27 cellular contexts compared by ENCODE assay signal in the genomic region with DNA sequence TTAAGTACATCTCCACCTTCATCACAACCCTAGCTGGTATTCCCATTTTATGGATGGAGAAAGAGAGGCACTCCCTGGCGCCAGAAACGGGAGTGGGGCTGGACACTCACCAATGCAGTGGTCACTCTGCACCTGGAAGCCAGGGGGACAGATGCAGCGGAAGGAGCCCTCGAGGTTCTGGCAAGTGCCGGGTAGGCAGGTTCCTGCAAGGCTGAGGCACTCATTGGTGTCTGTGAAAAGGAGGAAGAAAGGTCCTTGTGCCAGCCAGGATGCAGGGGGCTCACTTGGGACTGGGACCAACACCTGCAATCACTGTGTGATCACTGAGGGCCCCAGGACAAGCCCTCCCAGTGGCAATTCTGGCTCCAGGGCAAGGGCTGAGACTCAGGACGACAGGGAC. TPM values are rescaled to one million over a fixed set of nuclear protein-coding genes. Genes with fewer than 3 reads are reported as not detected.
A peak's percentile ranks its signal among the peaks of the same experiment; 100 is the strongest.
DNase-seq lines count a peak whose midpoint lies in the region; ATAC-seq, FAIRE-seq and TF ChIP-seq lines count a peak whose summit lies in the region.
"Had no signal": no experiment of that assay in that cellular context is flagged by ENCODE, and none has a peak within 500 bp of the region (broad histone marks: within the 10 kb centered on the region; RNA-seq: fewer than 3 reads in every experiment).

No MANE protein-coding gene starts in this region.

- H3K36me3 ChIP-seq in HepG2 (replicated peaks in 1 of 2; ENCODE audit: control insufficient read depth in 1 of 2, insufficient read depth in 2 of 2, low read length in 2 of 2) (no peaks in the 10 kb centered on the region), right lobe of liver (no peaks in the 10 kb centered on the region), endodermal cell (ENCODE audit: control insufficient read depth, insufficient read depth, low read length) (peaks cover 82% of the 10 kb centered on the region), osteoblast (ENCODE audit: insufficient read depth, low read length) (no peaks in the 10 kb centered on the region), gastroesophageal sphincter (no peaks in the 10 kb centered on the region)
- H3K36me3 ChIP-seq: BE2C; BLaER1 treated with 17β-estradiol and CSF1 and Interleukin-3, amounts not matched to agents 10 nM and 100 nM had no signal

- DNase-seq in HepG2 (ENCODE audit: low spot score) (no peak), right lobe of liver (no peak), endodermal cell (peak; percentile 31), osteoblast (ENCODE audit: insufficient read length, low spot score, missing footprints) (peak; percentile 56), DMS153 (lab: John Stamatoyannopoulos, UW) (no peak)
- DNase-seq: 8988T; ACHN; AML-193; BE2C; CD4-positive, alpha-beta T cell; CD8-positive, alpha-beta memory T cell; DMS 273 treated with DMSO at 0.1 percent for 48 hours; DMS53; DMS79 treated with DMSO at 0.1 percent for 48 hours; GF-D8; H9 had no signal

- H3K4me3 Mint-ChIP-seq in endodermal cell = no peak overlapping the region
- H3K4me3 Mint-ChIP-seq: CD14-positive monocyte; CD4-positive, alpha-beta T cell; CD8-positive, alpha-beta memory T cell; GM23338; H9 had no signal

- no peak for TF ChIP-seq POLR2A in HepG2 (IDR thresholded peaks at IDR 0.05; ENCODE audit: insufficient read depth in 1 of 2, low read depth in 2 of 2, low read length in 2 of 2)
- TF ChIP-seq POLR2A in right lobe of liver (IDR thresholded peaks at IDR 0.05) = no peak
- no peak for TF ChIP-seq POLR2A in gastroesophageal sphincter (IDR thresholded peaks at IDR 0.05)

- WGBS in HepG2 (ENCODE audit: low lambda C conversion rate) = 65% methylated on average over 4 of the region's 6 CpGs
- WGBS in right lobe of liver (ENCODE audit: insufficient coverage, low coverage, low lambda C conversion rate, missing lambda C conversion rate) = 83% methylated on average over 1 of the region's 6 CpGs
- WGBS in endodermal cell (ENCODE audit: insufficient coverage in 1 of 2, insufficient read length in 1 of 2), 2 experiments = 88 to 89% methylated on average over 3 to 6 of the region's 6 CpGs
- 73 to 75% methylated on average over 1 to 5 of the region's 6 CpGs for WGBS in gastroesophageal sphincter (ENCODE audit: low coverage in 1 of 2), 2 donors

- peaks cover 49% of the 10 kb centered on the region for H3K9me3 Mint-ChIP-seq in endodermal cell

- peaks cover 64% of the 10 kb centered on the region for H3K36me3 Mint-ChIP-seq in endodermal cell (ENCODE audit: low read depth)
- H3K36me3 Mint-ChIP-seq: CD14-positive monocyte; CD8-positive, alpha-beta memory T cell had no signal

- H3K27me3 ChIP-seq in HepG2 (ENCODE audit: control insufficient read depth in 1 of 2, insufficient read depth in 2 of 2, low read length in 2 of 2) = no peaks in the 10 kb centered on the region
- no peaks in the 10 kb centered on the region for H3K27me3 ChIP-seq in right lobe of liver
- H3K27me3 ChIP-seq in endodermal cell (ENCODE audit: control insufficient read depth, insufficient read depth, low read length, poor library complexity, severe bottlenecking) = no peaks in the 10 kb centered on the region
- H3K27me3 ChIP-seq in osteoblast (ENCODE audit: insufficient read depth, low read length) = no peaks in the 10 kb centered on the region
- H3K27me3 ChIP-seq in gastroesophageal sphincter = peaks cover 14% of the 10 kb centered on the region
- H3K27me3 ChIP-seq: BE2C; BLaER1 treated with 17β-estradiol and CSF1 and Interleukin-3, amounts not matched to agents 10 nM and 100 nM had no signal

- TF ChIP-seq EP300 in HepG2 (IDR thresholded peaks at IDR 0.05; ENCODE audit: low read depth in 2 of 2, low read length in 2 of 2) = no peak
- TF ChIP-seq EP300 in HepG2 (CRISPR knock-in tag; IDR thresholded peaks at IDR 0.05; ENCODE audit: borderline replicate concordance) = no peak
- TF ChIP-seq EP300 in gastroesophageal sphincter (IDR thresholded peaks at IDR 0.05) = no peak

- POLR2A ChIA-PET in HepG2 (lab: Yijun Ruan, JAX) = no interaction called here

- H3K27ac Mint-ChIP-seq in endodermal cell = no peak overlapping the region
- H3K27ac Mint-ChIP-seq: CD14-positive monocyte; CD4-positive, alpha-beta T cell; CD8-positive, alpha-beta memory T cell; GM23338; H9 had no signal

- BruUV-seq in HepG2 (replicated peaks; lab: Mats Ljungman, UMichigan) = no TSS peak

- H3K27ac ChIP-seq in HepG2 (ENCODE audit: extremely low read length, insufficient read depth, low read length) (no peak overlapping the region), right lobe of liver (no peak overlapping the region), endodermal cell (ENCODE audit: low read depth, low read length) (no peak overlapping the region), osteoblast (ENCODE audit: low read depth, low read length) (no peak overlapping the region), gastroesophageal sphincter (no peak overlapping the region)
- H3K27ac ChIP-seq: A549; BLaER1 treated with 17β-estradiol and CSF1 and Interleukin-3, amounts not matched to agents 10 nM and 100 nM had no signal

- no peak for TF ChIP-seq RAD21 in HepG2 (CRISPR knock-in tag; IDR thresholded peaks at IDR 0.05)

- no peaks in the 10 kb centered on the region for H4K20me1 ChIP-seq in HepG2 (ENCODE audit: insufficient read depth, low read length)
- H4K20me1 ChIP-seq in osteoblast (ENCODE audit: insufficient read depth, low read length) = no peaks in the 10 kb centered on the region
- H4K20me1 ChIP-seq: BLaER1 treated with 17β-estradiol and CSF1 and Interleukin-3, amounts not matched to agents 10 nM and 100 nM had no signal

- H3K79me2 ChIP-seq in HepG2 (ENCODE audit: insufficient read depth, low read length) = no peaks in the 10 kb centered on the region
- no peaks in the 10 kb centered on the region for H3K79me2 ChIP-seq in osteoblast (ENCODE audit: insufficient read depth, low read length)

- H3K27me3 Mint-ChIP-seq in endodermal cell (ENCODE audit: insufficient read depth) = no peaks in the 10 kb centered on the region

- peaks cover 18% of the 10 kb centered on the region for H3K4me1 ChIP-seq in HepG2 (ENCODE audit: insufficient read depth, low read length)
- no peaks in the 10 kb centered on the region for H3K4me1 ChIP-seq in right lobe of liver
- no peaks in the 10 kb centered on the region for H3K4me1 ChIP-seq in endodermal cell (ENCODE audit: control insufficient read depth, insufficient read depth, low read length)
- H3K4me1 ChIP-seq in osteoblast (ENCODE audit: insufficient read depth, low read length) = no peaks in the 10 kb centered on the region
- H3K4me1 ChIP-seq in gastroesophageal sphincter = no peaks in the 10 kb centered on the region
- H3K4me1 ChIP-seq: A549, BE2C had no signal

- CTCF ChIA-PET in HepG2 (lab: Yijun Ruan, JAX; ENCODE audit: low intra/inter-chr PET ratio, low total read pairs) = no interaction called here

- H3K4me2 ChIP-seq in HepG2 (ENCODE audit: low read depth, low read length) = no peak overlapping the region
- no peak overlapping the region for H3K4me2 ChIP-seq in osteoblast (ENCODE audit: insufficient read depth, low read length)
- H3K4me2 ChIP-seq: A549; BLaER1 treated with 17β-estradiol and CSF1 and Interleukin-3, amounts not matched to agents 10 nM and 100 nM; GM23338 had no signal

- ATAC-seq in HepG2 (no peak), right lobe of liver (no peak), gastroesophageal sphincter (no peak)
- ATAC-seq: A549, GM23338, HCT116 had no signal

- H3K9me3 ChIP-seq in HepG2 (ENCODE audit: low read length) (peaks cover 13% of the 10 kb centered on the region), right lobe of liver (peaks cover 0 to 14% (median 6%) of the 10 kb centered on the region in 4 donors), endodermal cell (ENCODE audit: control insufficient read depth, low read length) (peaks cover 58% of the 10 kb centered on the region), osteoblast (ENCODE audit: low read depth, low read length) (peaks cover 18% of the 10 kb centered on the region), gastroesophageal sphincter (peaks cover 0 to 54% (median 3%) of the 10 kb centered on the region in 3 donors)

- no peak for TF ChIP-seq CTCF in HepG2 (CRISPR knock-in tag; IDR thresholded peaks at IDR 0.05)
- TF ChIP-seq CTCF in right lobe of liver (IDR thresholded peaks at IDR 0.05) = no peak
- TF ChIP-seq CTCF in endodermal cell (conservative IDR thresholded peaks at IDR 0.05) = no peak
- no peak for TF ChIP-seq CTCF in osteoblast (IDR thresholded peaks at IDR 0.05; ENCODE audit: extremely low read depth, low read depth, low read length)
- TF ChIP-seq CTCF in gastroesophageal sphincter (IDR thresholded peaks at IDR 0.05) = no peak

- no peak overlapping the region for H3K4me3 ChIP-seq in HepG2 (replicated peaks in 1 of 3; ENCODE audit: insufficient read depth in 1 of 3, low read depth in 2 of 3, low read length in 3 of 3)
- no peak overlapping the region for H3K4me3 ChIP-seq in right lobe of liver
- H3K4me3 ChIP-seq in endodermal cell (ENCODE audit: low read length) = no peak overlapping the region
- no peak overlapping the region for H3K4me3 ChIP-seq in osteoblast (ENCODE audit: insufficient read depth, low read length)
- no peak overlapping the region for H3K4me3 ChIP-seq in gastroesophageal sphincter
- H3K4me3 ChIP-seq: A549, GM23338 had no signal

- in situ Hi-C loops in HepG2 (cut with HindIII; ENCODE audit: extremely low pct_ligation_motif_present, low pct_unique_long_range_greater_than_20kb) = no loop called here

- H3K4me1 Mint-ChIP-seq in endodermal cell = no peaks in the 10 kb centered on the region
- H3K4me1 Mint-ChIP-seq: CD14-positive monocyte; CD8-positive, alpha-beta memory T cell; GM23338; H9 had no signal

- H3K9ac ChIP-seq in HepG2 (ENCODE audit: insufficient read depth, low read depth, low read length) = no peak overlapping the region
- H3K9ac ChIP-seq in endodermal cell (ENCODE audit: extremely low read depth, low read length, poor library complexity, severe bottlenecking) = no peak overlapping the region
- H3K9ac ChIP-seq: BLaER1 treated with 17β-estradiol and CSF1 and Interleukin-3, amounts not matched to agents 10 nM and 100 nM had no signal

- intact Hi-C loops in HepG2 (cut with micrococcal nuclease; ENCODE audit: unreplicated experiment) = no loop called here
- intact Hi-C loops in right lobe of liver (cut with DNase I) = loop anchor here in 1 of 2 donors (2.0 kb wide), 1 partner anchor 40 kb away; no protein-coding TSS in a partner anchor

- no peak for FAIRE-seq in HepG2 (lab: Jason Lieb, UNC)
- FAIRE-seq: A549, D721Med, GM12891, GM18507 had no signal

- H2AFZ ChIP-seq in HepG2 (ENCODE audit: low read length) = no peak overlapping the region
- no peak overlapping the region for H2AFZ ChIP-seq in osteoblast (ENCODE audit: low read length)
- H2AFZ ChIP-seq: GM23338 had no signal

RNA-seq across cellular contexts. Expression of a gene that starts 41.8 kb away (rescaled TPM):
- total RNA-seq in HepG2 (2016; rRNA removed; fragmentation: Illumina TruSeq; extraction: Trizol) (not detected in 2 replicates), right lobe of liver (under 1 TPM in 1 of 6 experiments, not detected in 5; 0.51 TPM), endodermal cell (not detected), osteoblast (not detected in 2 replicates), gastroesophageal sphincter (not detected)
- total RNA-seq in HepG2 (2016; cell fraction: cytosol; rRNA removed; fragmentation: Illumina TruSeq; extraction: Trizol; ENCODE audit: low read depth) = not detected in 2 replicates
- not detected in 2 replicates for total RNA-seq in HepG2 (2016; cell fraction: insoluble cytoplasmic fraction; rRNA removed; fragmentation: Illumina TruSeq; extraction: Trizol)
- not detected in 2 replicates for total RNA-seq in HepG2 (2016; cell fraction: membrane; rRNA removed; fragmentation: Illumina TruSeq; extraction: Trizol)
- not detected in 2 replicates for total RNA-seq in HepG2 (2016; cell fraction: nucleus; rRNA removed; fragmentation: Illumina TruSeq; extraction: Trizol)
- not detected in 2 replicates for polyA plus RNA-seq in HepG2 (2011; rRNA removed)
- polyA plus RNA-seq in HepG2 (2011; cell fraction: cytosol; rRNA removed) = not detected in 2 replicates
- not detected in 2 replicates for polyA plus RNA-seq in HepG2 (2011; cell fraction: nucleus; rRNA removed)
- not detected in 2 replicates for polyA plus RNA-seq in HepG2 (2012)
- not detected in 2 replicates for polyA plus RNA-seq in HepG2 (2016; cell fraction: cytosol; fragmentation: Illumina TruSeq; extraction: Trizol; ENCODE audit: low read depth)
- polyA plus RNA-seq in HepG2 (2016; cell fraction: insoluble cytoplasmic fraction; fragmentation: Illumina TruSeq; extraction: Trizol; ENCODE audit: low read depth) = not detected in 2 replicates
- polyA plus RNA-seq in HepG2 (2016; cell fraction: membrane; fragmentation: Illumina TruSeq; extraction: Trizol; ENCODE audit: low read depth) = not detected in 2 replicates
- not detected in 2 replicates for polyA plus RNA-seq in HepG2 (2016; cell fraction: nucleus; fragmentation: Illumina TruSeq; extraction: Trizol; ENCODE audit: insufficient read depth, low read depth)
- not detected in 2 replicates for polyA minus RNA-seq in HepG2 (2011; rRNA and poly(A)+ RNA removed; ENCODE audit: low replicate concordance)
- not detected in 2 replicates for polyA minus RNA-seq in HepG2 (2011; cell fraction: cytosol; rRNA and poly(A)+ RNA removed)
- not detected in 2 replicates for polyA minus RNA-seq in HepG2 (2011; cell fraction: nucleus; rRNA and poly(A)+ RNA removed)
- polyA plus RNA-seq in endodermal cell (2013, experiment 1 of 2) = 0.50 TPM
- 0.54 TPM for polyA plus RNA-seq in endodermal cell (2013, experiment 2 of 2)
- total RNA-seq: CD4-positive, alpha-beta T cell; CD8-positive, alpha-beta memory T cell; Daoy; H4; H9 had no signal
- polyA plus RNA-seq: A549; CD14-positive monocyte; CD8-positive, alpha-beta memory T cell had no signal

RNA-seq across cellular contexts. Expression of a gene that starts 55.1 kb away (rescaled TPM):
- total RNA-seq in HepG2 (2016; rRNA removed; fragmentation: Illumina TruSeq; extraction: Trizol) (0.20 TPM in 1 of 2 replicates, not detected in the other), right lobe of liver (under 1 TPM in 2 of 6 experiments, not detected in 4; 0.11 to 0.37 TPM), endodermal cell (100 to 1,000 TPM; 105 to 143 TPM), osteoblast (not detected in 2 replicates), gastroesophageal sphincter (under 1 TPM in 1 of 4 donors, not detected in 3; 0.02 TPM)
- not detected in 2 replicates for total RNA-seq in HepG2 (2016; cell fraction: cytosol; rRNA removed; fragmentation: Illumina TruSeq; extraction: Trizol; ENCODE audit: low read depth)
- 0.22 TPM in 1 of 2 replicates, not detected in the other for total RNA-seq in HepG2 (2016; cell fraction: insoluble cytoplasmic fraction; rRNA removed; fragmentation: Illumina TruSeq; extraction: Trizol)
- not detected in 2 replicates for total RNA-seq in HepG2 (2016; cell fraction: membrane; rRNA removed; fragmentation: Illumina TruSeq; extraction: Trizol)
- not detected in 2 replicates for total RNA-seq in HepG2 (2016; cell fraction: nucleus; rRNA removed; fragmentation: Illumina TruSeq; extraction: Trizol)
- polyA plus RNA-seq in HepG2 (2011; rRNA removed) = 1.3 and 2.4 TPM in 2 replicates
- 0.23 and 0.86 TPM in 2 replicates for polyA plus RNA-seq in HepG2 (2011; cell fraction: cytosol; rRNA removed)
- 9.1 and 12.7 TPM in 2 replicates for polyA plus RNA-seq in HepG2 (2011; cell fraction: nucleus; rRNA removed)
- polyA plus RNA-seq in HepG2 (2012) = 0.59 and 1.1 TPM in 2 replicates
- not detected in 2 replicates for polyA plus RNA-seq in HepG2 (2016; cell fraction: cytosol; fragmentation: Illumina TruSeq; extraction: Trizol; ENCODE audit: low read depth)
- not detected in 2 replicates for polyA plus RNA-seq in HepG2 (2016; cell fraction: insoluble cytoplasmic fraction; fragmentation: Illumina TruSeq; extraction: Trizol; ENCODE audit: low read depth)
- polyA plus RNA-seq in HepG2 (2016; cell fraction: membrane; fragmentation: Illumina TruSeq; extraction: Trizol; ENCODE audit: low read depth) = not detected in 2 replicates
- polyA plus RNA-seq in HepG2 (2016; cell fraction: nucleus; fragmentation: Illumina TruSeq; extraction: Trizol; ENCODE audit: insufficient read depth, low read depth) = 0.04 TPM in 1 of 2 replicates, not detected in the other
- 0.05 and 0.24 TPM in 2 replicates for polyA minus RNA-seq in HepG2 (2011; rRNA and poly(A)+ RNA removed; ENCODE audit: low replicate concordance)
- polyA minus RNA-seq in HepG2 (2011; cell fraction: cytosol; rRNA and poly(A)+ RNA removed) = 1.1 TPM in 1 of 2 replicates, not detected in the other
- polyA minus RNA-seq in HepG2 (2011; cell fraction: nucleus; rRNA and poly(A)+ RNA removed) = 0.64 and 2.5 TPM in 2 replicates
- 19.4 TPM for polyA plus RNA-seq in endodermal cell (2013, experiment 1 of 2)
- polyA plus RNA-seq in endodermal cell (2013, experiment 2 of 2) = 21.4 TPM
- total RNA-seq: CD4-positive, alpha-beta T cell; CD8-positive, alpha-beta memory T cell; Daoy; H4 had no signal
- polyA plus RNA-seq: A549; CD14-positive monocyte; CD8-positive, alpha-beta memory T cell had no signal

Comparison
In these comparisons a context has a peak if more than half of its experiments do, and no peak if none do; other contexts are left out.
1. DNase-seq: peak in endodermal cell (single experiment) and osteoblast (single experiment); none in HepG2 (single experiment), right lobe of liver (0 of 3) and DMS153 (single experiment).
2. RNA of a gene that starts 55.1 kb away (total RNA-seq): 105 to 143 TPM in endodermal cell; 0.20 to 0.22 TPM in HepG2, 0.11 to 0.37 TPM in right lobe of liver, not detected in osteoblast and 0.02 TPM in gastroesophageal sphincter; every median in the first group is over 10 times any median in the second.